Comparison of ENCODE assay signal across 8 cellular contexts in genomic region chr5:75509956-75510355, GRCh38. TPM values are rescaled to one million over a fixed set of nuclear protein-coding genes. Genes with fewer than 3 reads are reported as not detected.
DNase-seq lines count a peak whose midpoint lies in the region; ATAC-seq and TF ChIP-seq lines count a peak whose summit lies in the region.

No MANE protein-coding gene starts in this region.

- H3K9me3 Mint-ChIP-seq in Calu3 (ENCODE audit: low read depth, unreplicated experiment): no peaks in the 10 kb centered on the region

- TF ChIP-seq CTCF in Calu3 (IDR thresholded peaks at IDR 0.05; ENCODE audit: unreplicated experiment): no peak

- H3K9me3 ChIP-seq in mononuclear cell (ENCODE audit: low read depth, low read length): no peaks in the 10 kb centered on the region

- intact Hi-C loops in Calu3 (cut with micrococcal nuclease; ENCODE audit: unreplicated experiment): loop anchor here (2.0 kb wide), 1 partner anchor 57 kb away; no protein-coding TSS in a partner anchor

- peaks cover 40% of the 10 kb centered on the region for H3K4me1 ChIP-seq in mononuclear cell (ENCODE audit: insufficient read depth, low read length)

- H3K4me3 ChIP-seq in mononuclear cell (ENCODE audit: low read length): peak overlapping the region; percentile 85

- H3K27me3 ChIP-seq in mononuclear cell (ENCODE audit: insufficient read depth, low read length): no peaks in the 10 kb centered on the region

- H3K27ac Mint-ChIP-seq in Calu3 (ENCODE audit: unreplicated experiment): peak overlapping the region; percentile 84

- H3K4me1 Mint-ChIP-seq in Calu3 (ENCODE audit: low read depth, unreplicated experiment): peaks cover 44% of the 10 kb centered on the region

- H3K36me3 Mint-ChIP-seq in Calu3 (ENCODE audit: insufficient read depth, unreplicated experiment): peaks cover 37% of the 10 kb centered on the region

- H3K4me3 Mint-ChIP-seq in Calu3 (ENCODE audit: low read depth, unreplicated experiment): peak overlapping the region; percentile 93

- BruUV-seq in Calu3 (replicated peaks; lab: Mats Ljungman, UMichigan): TSS peak; percentile 36

- no peaks in the 10 kb centered on the region for H3K27me3 Mint-ChIP-seq in Calu3 (ENCODE audit: unreplicated experiment)

- CTCF ChIA-PET in Calu3 (lab: Charles Lee): interaction anchor here (1.0 to 1.5 kb wide), 2 partner anchors 57 to 159 kb away, joined by 3 read pairs; no protein-coding TSS in a partner anchor

- no peak for ATAC-seq in HG03378 (IDR thresholded peaks at IDR 0.05; ENCODE audit: unreplicated experiment)

- DNase-seq in Calu3 (peak; percentile 16), Kasumi-1 (lab: John Stamatoyannopoulos, UW) (peak; percentile 19 to 26), cerebellar cortex (ENCODE audit: low spot score) (peak; percentile 16), NCI-H345 (lab: John Stamatoyannopoulos, UW) (no peak), NCI-H2107 (lab: John Stamatoyannopoulos, UW) (no peak)
- DNase-seq in activated CD4-positive, alpha-beta T cell treated with anti-CD3 and anti-CD28 coated beads, Interleukin-2, amount 50 U/mL, for 1 hour: no peak

RNA-seq across cellular contexts. Expression of gene CERT1, which starts 1.5 kb away (rescaled TPM):
- total RNA-seq in Calu3 (2022) (63.4 and 68.6 TPM in 2 replicates), mononuclear cell (53.0 TPM)

RNA-seq across cellular contexts. Expression of gene POLK, which starts 1.7 kb away (rescaled TPM):
- 34.9 and 36.4 TPM in 2 replicates for total RNA-seq in Calu3 (2022)
- total RNA-seq in mononuclear cell: 25.7 TPM

Comparison
In these comparisons a context has a peak if more than half of its experiments do, and no peak if none do; other contexts are left out.
1. DNase-seq: peak in Calu3 (single experiment), Kasumi-1 (2 of 2) and cerebellar cortex (single experiment); none in NCI-H345 (single experiment), NCI-H2107 (single experiment) and activated CD4-positive, alpha-beta T cell treated with anti-CD3 and anti-CD28 coated beads, Interleukin-2, amount 50 U/mL, for 1 hour (single experiment).